Comparison of ENCODE assay signal across 1 cellular context in genomic region chr7:135335628-135336139, GRCh38.
TF ChIP-seq lines count a peak whose summit lies in the region.

No MANE protein-coding gene starts in this region.

TF ChIP-seq in HepG2, 621 proteins besides CTCF, POLR2A, EP300 and RAD21 (continued from another document and continues in another):
- no peak for TF ChIP-seq NFIB (CRISPR knock-in tag; IDR thresholded peaks at IDR 0.05; ENCODE audit: borderline replicate concordance)
- no peak for TF ChIP-seq CHCHD3 (CRISPR knock-in tag; IDR thresholded peaks at IDR 0.05)
- no peak for TF ChIP-seq ZBTB1 (CRISPR knock-in tag; IDR thresholded peaks at IDR 0.05; ENCODE audit: borderline replicate concordance)
- TF ChIP-seq STAT6 (CRISPR knock-in tag; IDR thresholded peaks at IDR 0.05; ENCODE audit: borderline replicate concordance): no peak
- no peak for TF ChIP-seq DR1 (CRISPR knock-in tag; IDR thresholded peaks at IDR 0.05)
- 0 out of 2 replicates have a peak, but pooled peaks have one; percentile 28 for TF ChIP-seq AHDC1 (CRISPR knock-in tag; IDR thresholded peaks at IDR 0.05; ENCODE audit: borderline replicate concordance)
- TF ChIP-seq GRHL1 (CRISPR knock-in tag; conservative IDR thresholded peaks at IDR 0.05): no peak
- no peak for TF ChIP-seq NCOA1 (CRISPR knock-in tag; IDR thresholded peaks at IDR 0.05)
- no peak for TF ChIP-seq ZNF512B (CRISPR knock-in tag; IDR thresholded peaks at IDR 0.05; ENCODE audit: borderline replicate concordance)
- TF ChIP-seq ZFX (CRISPR knock-in tag; IDR thresholded peaks at IDR 0.05; ENCODE audit: low read depth): peak; percentile 43; the same call in 1 of the 2 replicates
- TF ChIP-seq PATZ1 (CRISPR knock-in tag; IDR thresholded peaks at IDR 0.05): peak; percentile 76
- TF ChIP-seq AFF4 (CRISPR knock-in tag; IDR thresholded peaks at IDR 0.05): no peak
- no peak; the same call in 1 of the 2 replicates for TF ChIP-seq ZNF710 (CRISPR knock-in tag; IDR thresholded peaks at IDR 0.05; ENCODE audit: borderline replicate concordance)
- no peak for TF ChIP-seq MEIS1 (CRISPR knock-in tag; IDR thresholded peaks at IDR 0.05; ENCODE audit: borderline replicate concordance)
- TF ChIP-seq SP4 (CRISPR knock-in tag; IDR thresholded peaks at IDR 0.05): peak; percentile 55
- TF ChIP-seq ELF3 (CRISPR knock-in tag; IDR thresholded peaks at IDR 0.05): 0 out of 2 replicates have a peak, but pooled peaks have one; percentile 48
- no peak for TF ChIP-seq ZHX1 (CRISPR knock-in tag; IDR thresholded peaks at IDR 0.05; ENCODE audit: low read depth)
- TF ChIP-seq ZBTB7B (CRISPR knock-in tag; IDR thresholded peaks at IDR 0.05): peak; percentile 82
- peak; percentile 43; the same call in 1 of the 2 replicates for TF ChIP-seq MXD4 (CRISPR knock-in tag; IDR thresholded peaks at IDR 0.05)
- no peak for TF ChIP-seq ISL2 (CRISPR knock-in tag; IDR thresholded peaks at IDR 0.05)
- no peak for TF ChIP-seq DPF2 (CRISPR knock-in tag; IDR thresholded peaks at IDR 0.05; ENCODE audit: borderline replicate concordance, low read depth)
- no peak for TF ChIP-seq PAF1 (CRISPR knock-in tag; IDR thresholded peaks at IDR 0.05)
- TF ChIP-seq TERF1 (CRISPR knock-in tag; IDR thresholded peaks at IDR 0.05): no peak
